ENCODE assay signal across 9 cellular contexts in genomic region chr10:119306514-119306951, GRCh38.
DNase-seq lines count a peak whose midpoint lies in the region; ATAC-seq and TF ChIP-seq lines count a peak whose summit lies in the region.
"Had no signal": no experiment of that assay in that cellular context is flagged by ENCODE, and none has a peak within 500 bp of the region (broad histone marks: within the 10 kb centered on the region; RNA-seq: fewer than 3 reads in every experiment).

No MANE protein-coding gene starts in this region.

- H3K9me3 ChIP-seq in esophagus muscularis mucosa, result no peaks in the 10 kb centered on the region

- peak; percentile 39 for DNase-seq in GF-D8 (lab: John Stamatoyannopoulos, UW)
- peak; percentile 46 for DNase-seq in KG1 (lab: John Stamatoyannopoulos, UW)
- peak; percentile 78 for DNase-seq in activated CD4-positive, alpha-beta memory T cell treated with anti-CD3 and anti-CD28 coated beads, Interleukin-2, amount 10 ng/mL, durations not matched to agents 7 days and 5 days
- no peak for DNase-seq in esophagus muscularis mucosa (ENCODE audit: extremely low spot score)
- peak; percentile 64 to 68 for DNase-seq in stimulated activated CD4-positive, alpha-beta T cell treated with anti-CD3 and anti-CD28 coated beads, Interleukin-2, amount 100 ng/mL, for 24 hours
- DNase-seq in NCI-H2171 (lab: John Stamatoyannopoulos, UW), result no peak
- no peak for DNase-seq in NCI-H748 (lab: John Stamatoyannopoulos, UW; ENCODE audit: unreplicated experiment)

- CTCF ChIA-PET in activated CD4-positive, alpha-beta memory T cell treated with anti-CD3 and anti-CD28 coated beads, Interleukin-2, amount 10 ng/mL, durations not matched to agents 7 days and 5 days (lab: Charles Lee), result interaction anchor here (0.7 to 3.7 kb wide), 17 partner anchors 9 to 216 kb away, joined by 3 to 42 read pairs (median 3); partner anchors contain the start of gene GRK5

- peaks cover 78% of the 10 kb centered on the region for H3K4me1 Mint-ChIP-seq in activated CD4-positive, alpha-beta memory T cell treated with anti-CD3 and anti-CD28 coated beads, Interleukin-2, amount 10 ng/mL, durations not matched to agents 7 days and 5 days

- H3K27ac ChIP-seq in esophagus muscularis mucosa (replicated peaks in 1 of 4), result peak overlapping the region; percentile 82 to 84 (median 84)
- H3K27ac ChIP-seq: SK-N-MC had no signal

- no peak for TF ChIP-seq EP300 in esophagus muscularis mucosa (IDR thresholded peaks at IDR 0.05)

- peaks cover 17% of the 10 kb centered on the region for H3K27me3 Mint-ChIP-seq in activated CD4-positive, alpha-beta memory T cell treated with anti-CD3 and anti-CD28 coated beads, Interleukin-2, amount 10 ng/mL, durations not matched to agents 7 days and 5 days

- TF ChIP-seq CTCF in esophagus muscularis mucosa (IDR thresholded peaks at IDR 0.05), result peak; percentile 29 to 42 (median 41)

- POLR2A ChIA-PET in activated CD4-positive, alpha-beta memory T cell treated with anti-CD3 and anti-CD28 coated beads, Interleukin-2, amount 10 ng/mL, durations not matched to agents 7 days and 5 days (lab: Charles Lee), result interaction anchor here (0.6 to 6.9 kb wide), 20 partner anchors 9 to 552 kb away, joined by 3 to 100 read pairs (median 4); partner anchors contain the start of genes CACUL1 and GRK5

- no peaks in the 10 kb centered on the region for H3K36me3 ChIP-seq in esophagus muscularis mucosa

- 42% methylated on average over 9 of the region's 9 CpGs for WGBS in esophagus muscularis mucosa

- H3K27me3 ChIP-seq in esophagus muscularis mucosa, result no peaks in the 10 kb centered on the region

- H3K9me3 Mint-ChIP-seq in activated CD4-positive, alpha-beta memory T cell treated with anti-CD3 and anti-CD28 coated beads, Interleukin-2, amount 10 ng/mL, durations not matched to agents 7 days and 5 days, result no peaks in the 10 kb centered on the region

- H3K27ac Mint-ChIP-seq in activated CD4-positive, alpha-beta memory T cell treated with anti-CD3 and anti-CD28 coated beads, Interleukin-2, amount 10 ng/mL, durations not matched to agents 7 days and 5 days, result peak overlapping the region; percentile 100

- no peak for TF ChIP-seq POLR2A in esophagus muscularis mucosa (IDR thresholded peaks at IDR 0.05; ENCODE audit: low read depth)

- intact Hi-C loops in esophagus muscularis mucosa (cut with DNase I), result loop anchor here (5.0 kb wide), 1 partner anchor 99 kb away; the partner anchor contains the start of gene GRK5

- H3K4me1 ChIP-seq in esophagus muscularis mucosa, result peaks cover 62 to 100% (median 96%) of the 10 kb centered on the region in 4 donors

- peak; percentile 76 for ATAC-seq in GM21528 (IDR thresholded peaks at IDR 0.05; ENCODE audit: low FRiP score, unreplicated experiment)

- no peak overlapping the region for H3K4me3 ChIP-seq in esophagus muscularis mucosa
- H3K4me3 ChIP-seq: SK-N-MC had no signal

- H3K4me3 Mint-ChIP-seq in activated CD4-positive, alpha-beta memory T cell treated with anti-CD3 and anti-CD28 coated beads, Interleukin-2, amount 10 ng/mL, durations not matched to agents 7 days and 5 days, result peak overlapping the region; percentile 83

- peaks cover 6% of the 10 kb centered on the region for H3K36me3 Mint-ChIP-seq in activated CD4-positive, alpha-beta memory T cell treated with anti-CD3 and anti-CD28 coated beads, Interleukin-2, amount 10 ng/mL, durations not matched to agents 7 days and 5 days (ENCODE audit: low read depth)

Comparison
In these comparisons a context has a peak if more than half of its experiments do, and no peak if none do; other contexts are left out.
1. DNase-seq: peak in GF-D8 (single experiment), KG1 (single experiment), activated CD4-positive, alpha-beta memory T cell treated with anti-CD3 and anti-CD28 coated beads, Interleukin-2, amount 10 ng/mL, durations not matched to agents 7 days and 5 days (single experiment) and stimulated activated CD4-positive, alpha-beta T cell treated with anti-CD3 and anti-CD28 coated beads, Interleukin-2, amount 100 ng/mL, for 24 hours (2 of 2); none in esophagus muscularis mucosa (single experiment), NCI-H2171 (single experiment) and NCI-H748 (single experiment).